23 cellular contexts compared by ENCODE assay signal in genomic region chr6:110858016-110858415, GRCh38.
"Had no signal": no experiment of that assay in that cellular context is flagged by ENCODE, and none has a peak within 500 bp of the region (broad histone marks: within the 10 kb centered on the region; RNA-seq: fewer than 3 reads in every experiment).

No MANE protein-coding gene starts in this region.

- H3K4me3 Mint-ChIP-seq: immature natural killer cell, mesothelial cell of epicardium had no signal

- H3K4me1 ChIP-seq: colonic mucosa, esophagus muscularis mucosa, foreskin keratinocyte, gastroesophageal sphincter, heart left ventricle had no signal

- H3K4me3 ChIP-seq: colonic mucosa, dorsolateral prefrontal cortex, esophagus muscularis mucosa, gastroesophageal sphincter, heart left ventricle, hepatocyte, left lung, lower lobe of right lung, mucosa of descending colon had no signal

- H3K9me3 Mint-ChIP-seq: immature natural killer cell, mesothelial cell of epicardium had no signal

- H3K27me3 ChIP-seq: colonic mucosa, dorsolateral prefrontal cortex, esophagus muscularis mucosa, foreskin keratinocyte, gastroesophageal sphincter, heart left ventricle, hepatocyte, left lung had no signal

- H3K27ac ChIP-seq: colonic mucosa, dorsolateral prefrontal cortex, esophagus muscularis mucosa, foreskin keratinocyte, gastroesophageal sphincter, heart left ventricle, hepatocyte, lower lobe of right lung had no signal

- H3K4me1 Mint-ChIP-seq: immature natural killer cell, mesothelial cell of epicardium had no signal

- H3K36me3 ChIP-seq: colonic mucosa, heart left ventricle, left lung, lower lobe of right lung had no signal

- DNase-seq: colonic mucosa; cortex of kidney; dermis blood vessel endothelial cell; dorsolateral prefrontal cortex; effector CD4-positive, alpha-beta T cell; effector memory CD4-positive, alpha-beta T cell; foreskin keratinocyte; heart left ventricle; hypothalamus; immature natural killer cell; islet precursor cell; kidney; kidney glomerular epithelial cell; left colon; left lung; left ventricle myocardium superior; lower lobe of right lung; mesenchymal stem cell; mucosa of descending colon had no signal

- H3K36me3 Mint-ChIP-seq: immature natural killer cell, mesothelial cell of epicardium had no signal

- H3K9me3 ChIP-seq: colonic mucosa, esophagus muscularis mucosa, gastroesophageal sphincter, heart left ventricle, left lung, lower lobe of right lung, mucosa of descending colon had no signal

- H3K27ac Mint-ChIP-seq: immature natural killer cell, mesothelial cell of epicardium had no signal
